ENCODE assay signal across 21 cellular contexts in genomic region chr2:37348155-37348554, GRCh38. TPM values are rescaled to one million over a fixed set of nuclear protein-coding genes. Genes with fewer than 3 reads are reported as not detected.
DNase-seq lines count a peak whose midpoint lies in the region; TF ChIP-seq lines count a peak whose summit lies in the region.
"Had no signal": no experiment of that assay in that cellular context is flagged by ENCODE, and none has a peak within 500 bp of the region (broad histone marks: within the 10 kb centered on the region; RNA-seq: fewer than 3 reads in every experiment).

No MANE protein-coding gene starts in this region.

- no peaks in the 10 kb centered on the region for H3K36me3 ChIP-seq in KMS-11 (ENCODE audit: insufficient read depth)
- no peaks in the 10 kb centered on the region for H3K36me3 ChIP-seq in SJCRH30
- no peaks in the 10 kb centered on the region for H3K36me3 ChIP-seq in neuronal stem cell (replicated peaks in 1 of 2; ENCODE audit: control insufficient read depth in 2 of 2, insufficient read depth in 2 of 2, low read length in 2 of 2)
- H3K36me3 ChIP-seq: BLaER1 treated with 17β-estradiol and CSF1 and Interleukin-3, amounts not matched to agents 10 nM and 100 nM; HAP-1 had no signal

- H2AFZ ChIP-seq in KMS-11 (ENCODE audit: low read depth) (no peak overlapping the region), neuronal stem cell (ENCODE audit: low read length) (no peak overlapping the region)

- DNase-seq in DMS 273 (lab: John Stamatoyannopoulos, UW; ENCODE audit: unreplicated experiment) (peak; percentile 5), DMS 273 treated with DMSO at 0.1 percent for 48 hours (lab: John Stamatoyannopoulos, UW) (no peak), SJCRH30 (peak; percentile 37 to 69), neuronal stem cell (ENCODE audit: low spot score) (no peak), NCI-H345 treated with DMSO at 0.1 percent for 48 hours (lab: John Stamatoyannopoulos, UW; ENCODE audit: unreplicated experiment) (no peak), hepatic stellate cell (ENCODE audit: low spot score) (no peak), anterior cingulate cortex (lab: John Stamatoyannopoulos, UW) (no peak)
- DNase-seq: Caco-2; CD4-positive, alpha-beta memory T cell; KG1; NCI-H1105; NCI-H2029 treated with DMSO at 0.1 percent for 48 hours; OCI-M1; SHP77; SW 1271 had no signal

- peaks cover 82% of the 10 kb centered on the region for H3K79me2 ChIP-seq in KMS-11 (ENCODE audit: insufficient read depth, low read depth)

- H2AK5ac ChIP-seq in neuronal stem cell (ENCODE audit: low read depth, low read length) = no peak overlapping the region

- no peak overlapping the region for H3K14ac ChIP-seq in neuronal stem cell (ENCODE audit: low read length)

- peak overlapping the region; percentile 48 for H3K4me3 ChIP-seq in KMS-11 (IDR thresholded peaks at IDR 0.05; ENCODE audit: insufficient read depth, low read depth, low read length)
- no peak overlapping the region for H3K4me3 ChIP-seq in SJCRH30
- H3K4me3 ChIP-seq in neuronal stem cell (ENCODE audit: low read length in 2 of 2) = no peak overlapping the region
- H3K4me3 ChIP-seq: BLaER1 treated with 17β-estradiol and CSF1 and Interleukin-3, amounts not matched to agents 10 nM and 100 nM; HAP-1; SK-N-MC had no signal

- H3K4ac ChIP-seq in neuronal stem cell (ENCODE audit: low read length) = no peak overlapping the region

- H3K4me2 ChIP-seq in KMS-11 = peak overlapping the region; percentile 99
- H3K4me2 ChIP-seq in neuronal stem cell (ENCODE audit: insufficient read depth, low read length, poor library complexity, severe bottlenecking) = no peak overlapping the region

- H3K9ac ChIP-seq in KMS-11 (peak overlapping the region; percentile 61), neuronal stem cell (ENCODE audit: low read depth, low read length, poor library complexity) (no peak overlapping the region)
- H3K9ac ChIP-seq: BLaER1 treated with 17β-estradiol and CSF1 and Interleukin-3, amounts not matched to agents 10 nM and 100 nM had no signal

- no peak overlapping the region for H2BK120ac ChIP-seq in neuronal stem cell (ENCODE audit: low read depth, low read length)

- H4K8ac ChIP-seq in neuronal stem cell (ENCODE audit: low read depth, low read length) = no peak overlapping the region

- H3K9me3 ChIP-seq in SJCRH30 (replicated peaks) = no peaks in the 10 kb centered on the region
- H3K9me3 ChIP-seq in neuronal stem cell (replicated peaks in 1 of 2; ENCODE audit: control insufficient read depth in 2 of 2, insufficient read depth in 1 of 2, low read depth in 1 of 2, low read length in 2 of 2) = no peaks in the 10 kb centered on the region
- H3K9me3 ChIP-seq: BLaER1 treated with 17β-estradiol and CSF1 and Interleukin-3, amounts not matched to agents 10 nM and 100 nM; Caco-2; HAP-1 had no signal

- H3K27ac ChIP-seq in KMS-11 = peak overlapping the region; percentile 96
- H3K27ac ChIP-seq in SJCRH30 = no peak overlapping the region
- peak overlapping the region; percentile 21 for H3K27ac ChIP-seq in neuronal stem cell (replicated peaks; ENCODE audit: low read length)
- H3K27ac ChIP-seq: 22Rv1; BLaER1 treated with 17β-estradiol and CSF1 and Interleukin-3, amounts not matched to agents 10 nM and 100 nM; HL-60; SK-N-MC had no signal

- WGBS in neuronal stem cell (ENCODE audit: extremely low coverage in 2 of 2, insufficient read length in 2 of 2, insufficient replicate concordance in 1 of 2), 2 donors = no CpG with 5 or more reads among the region's 5 CpGs

- H2BK5ac ChIP-seq in neuronal stem cell (ENCODE audit: low read length) = no peak overlapping the region

- H4K91ac ChIP-seq in neuronal stem cell (ENCODE audit: low read depth, low read length, poor library complexity) = no peak overlapping the region

- no peaks in the 10 kb centered on the region for H3K27me3 ChIP-seq in KMS-11 (ENCODE audit: insufficient read depth, low read depth)
- no peaks in the 10 kb centered on the region for H3K27me3 ChIP-seq in SJCRH30
- H3K27me3 ChIP-seq in neuronal stem cell (ENCODE audit: control insufficient read depth in 3 of 3, insufficient read depth in 3 of 3, low read depth in 1 of 3, low read length in 3 of 3) = peaks cover 0 to 2% (median 0%) of the 10 kb centered on the region in 3 experiments

- H3K18ac ChIP-seq in neuronal stem cell (ENCODE audit: low read length) = no peak overlapping the region

- H3K4me1 ChIP-seq in KMS-11 (ENCODE audit: low read depth, poor library complexity, severe bottlenecking) (peaks cover 84% of the 10 kb centered on the region), SJCRH30 (peaks cover 35% of the 10 kb centered on the region), neuronal stem cell (ENCODE audit: control insufficient read depth in 2 of 2, insufficient read depth in 1 of 2, low read depth in 1 of 2, low read length in 2 of 2) (peaks cover 15% of the 10 kb centered on the region in 2 donors)

- H2BK12ac ChIP-seq in neuronal stem cell (ENCODE audit: low read length) = no peak overlapping the region

- H3K23ac ChIP-seq in neuronal stem cell (ENCODE audit: low read depth, low read length, poor library complexity) = no peak overlapping the region

- H2BK15ac ChIP-seq in neuronal stem cell (ENCODE audit: low read length) = no peak overlapping the region

- H3K79me1 ChIP-seq in neuronal stem cell (ENCODE audit: low read depth, low read length) = no peaks in the 10 kb centered on the region

- TF ChIP-seq CTCF in KMS-11 (conservative IDR thresholded peaks at IDR 0.05; ENCODE audit: low read depth, low read length) = no peak

- H4K20me1 ChIP-seq in KMS-11 (ENCODE audit: insufficient read depth) = no peaks in the 10 kb centered on the region
- H4K20me1 ChIP-seq: BLaER1 treated with 17β-estradiol and CSF1 and Interleukin-3, amounts not matched to agents 10 nM and 100 nM had no signal

RNA-seq across cellular contexts. Expression of gene QPCT, which starts 3.7 kb away (rescaled TPM):
- 3.1 and 3.2 TPM in 2 replicates for total RNA-seq in SJCRH30 (2014; rRNA removed; shearing (Covaris generic))
- 6.9 TPM for polyA plus RNA-seq in neuronal stem cell (2013, experiment 1 of 2)
- polyA plus RNA-seq in neuronal stem cell (2013, experiment 2 of 2) = 7.3 TPM

RNA-seq across cellular contexts. Expression of gene PRKD3, which starts 23.5 kb away (rescaled TPM):
- total RNA-seq in SJCRH30 (2014; rRNA removed; shearing (Covaris generic)) = 70.4 and 85.1 TPM in 2 replicates
- 23.0 TPM for polyA plus RNA-seq in neuronal stem cell (2013, experiment 1 of 2)
- polyA plus RNA-seq in neuronal stem cell (2013, experiment 2 of 2) = 23.0 TPM

Comparison
In these comparisons a context has a peak if more than half of its experiments do, and no peak if none do; other contexts are left out.
1. DNase-seq: peak in DMS 273 (single experiment) and SJCRH30 (2 of 2); none in DMS 273 treated with DMSO at 0.1 percent for 48 hours (single experiment), neuronal stem cell (single experiment), NCI-H345 treated with DMSO at 0.1 percent for 48 hours (single experiment), hepatic stellate cell (single experiment) and anterior cingulate cortex (0 of 58).